Comparison of ENCODE assay signal across 2 cellular contexts in genomic region chr21:32410291-32410690, GRCh38.
TF ChIP-seq lines count a peak whose summit lies in the region.

No MANE protein-coding gene starts in this region.

TF ChIP-seq in SK-N-SH, 30 proteins besides CTCF, POLR2A, EP300 and RAD21 (continued from another document):
- TF ChIP-seq IRF3 (IDR thresholded peaks at IDR 0.05; ENCODE audit: low read depth, low read length) (no peak), SMC3 (IDR thresholded peaks at IDR 0.05; ENCODE audit: low read depth, low read length) (no peak)
- TF ChIP-seq, protein P1, sequence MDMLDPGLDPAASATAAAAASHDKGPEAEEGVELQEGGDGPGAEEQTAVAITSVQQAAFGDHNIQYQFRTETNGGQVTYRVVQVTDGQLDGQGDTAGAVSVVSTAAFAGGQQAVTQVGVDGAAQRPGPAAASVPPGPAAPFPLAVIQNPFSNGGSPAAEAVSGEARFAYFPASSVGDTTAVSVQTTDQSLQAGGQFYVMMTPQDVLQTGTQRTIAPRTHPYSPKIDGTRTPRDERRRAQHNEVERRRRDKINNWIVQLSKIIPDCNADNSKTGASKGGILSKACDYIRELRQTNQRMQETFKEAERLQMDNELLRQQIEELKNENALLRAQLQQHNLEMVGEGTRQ (IDR thresholded peaks at IDR 0.05; ENCODE audit: borderline replicate concordance, low read depth, low read length), result no peak
- TF ChIP-seq, protein P2, sequence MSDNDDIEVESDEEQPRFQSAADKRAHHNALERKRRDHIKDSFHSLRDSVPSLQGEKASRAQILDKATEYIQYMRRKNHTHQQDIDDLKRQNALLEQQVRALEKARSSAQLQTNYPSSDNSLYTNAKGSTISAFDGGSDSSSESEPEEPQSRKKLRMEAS (IDR thresholded peaks at IDR 0.05; ENCODE audit: low read depth), result no peak

TF ChIP-seq in SK-N-SH treated with all-trans-retinoic acid at 6 μM for 48 hours, 23 proteins besides CTCF, POLR2A, EP300 and RAD21 (continued from another document):
- TF ChIP-seq ZNF565 (CRISPR knock-in tag; conservative IDR thresholded peaks at IDR 0.05; ENCODE audit: low read depth) (no peak), POU6F1 (CRISPR knock-in tag; IDR thresholded peaks at IDR 0.05; ENCODE audit: borderline replicate concordance, low read depth) (no peak), ARNTL (CRISPR knock-in tag; IDR thresholded peaks at IDR 0.05; ENCODE audit: borderline replicate concordance, low read depth) (no peak), GLIS3 (CRISPR knock-in tag; IDR thresholded peaks at IDR 0.05) (no peak), ISL1 (CRISPR knock-in tag; IDR thresholded peaks at IDR 0.05) (no peak), CSRNP3 (CRISPR knock-in tag; IDR thresholded peaks at IDR 0.05) (no peak)
